37 cellular contexts compared by ENCODE assay signal in genomic region chrX:35798042-35798441, GRCh38. TPM values are rescaled to one million over a fixed set of nuclear protein-coding genes. Genes with fewer than 3 reads are reported as not detected.
"Had no signal": no experiment of that assay in that cellular context is flagged by ENCODE, and none has a peak within 500 bp of the region (broad histone marks: within the 10 kb centered on the region; RNA-seq: fewer than 3 reads in every experiment).

Gene MAGEB16 (plus strand): TSS chrX:35798342. CDS start chrX:35802197, 3,855 bp downstream.

- H3K27ac ChIP-seq: adrenal gland, body of pancreas, brain microvascular endothelial cell, breast epithelium, VCaP had no signal

- H3K4me3 ChIP-seq: adrenal gland, body of pancreas, breast epithelium had no signal

- H3K4me1 ChIP-seq: adrenal gland, body of pancreas, breast epithelium had no signal

- FAIRE-seq: TTC549 had no signal

- ATAC-seq: activated CD8-positive, alpha-beta T cell treated with anti-CD3 and anti-CD28 coated beads for 36 hours; activated naive CD4-positive, alpha-beta T cell treated with anti-CD3 and anti-CD28 coated beads, Interleukin-2, amount 50 U/mL, for 72 hours; activated T-cell treated with anti-CD3 and anti-CD28 coated beads, Interleukin-2, amount 50 U/mL, for 4 hours; activated T-cell treated with anti-CD3 and anti-CD28 coated beads, Interleukin-2, amount 50 U/mL, for 72 hours; activated T-helper 17 cell treated with anti-CD3 and anti-CD28 coated beads, Interleukin-2, amount 50 U/mL, for 72 hours; body of pancreas had no signal

- DNase-seq: activated B cell treated with CpG ODN at 0.5 μM for 24 hours; activated CD4-positive, alpha-beta memory T cell treated with anti-CD3 and anti-CD28 coated beads for 36 hours; activated CD4-positive, alpha-beta T cell treated with anti-CD3 and anti-CD28 coated beads for 4 hours; activated CD4-positive, alpha-beta T cell treated with anti-CD3 and anti-CD28 coated beads, Interleukin-2, amount 10 ng/mL, durations not matched to agents 24 days and 14 days; activated CD4-positive, alpha-beta T cell treated with anti-CD3 and anti-CD28 coated beads, Interleukin-2, amount 50 U/mL, for 1 hour; activated CD4-positive, alpha-beta T cell treated with anti-CD3 and anti-CD28 coated beads, Interleukin-2, amount 50 U/mL, for 4 hours; activated CD4-positive, CD25-positive, alpha-beta regulatory T cell treated with anti-CD3 and anti-CD28 coated beads, Interleukin-2, amount 50 U/mL, for 72 hours; activated CD8-positive, alpha-beta memory T cell treated with anti-CD3 and anti-CD28 coated beads, Interleukin-2, amount 50 U/mL, for 4 hours; activated CD8-positive, alpha-beta T cell treated with anti-CD3 and anti-CD28 coated beads for 36 hours; activated effector memory CD4-positive, alpha-beta T cell treated with anti-CD3 and anti-CD28 coated beads, Interleukin-2, amount 50 U/mL, for 16 hours; activated gamma-delta T cell treated with Interleukin-2 at 50 U/mL for 16 hours; activated naive CD4-positive, alpha-beta T cell; activated naive CD4-positive, alpha-beta T cell treated with anti-CD3 and anti-CD28 coated beads for 36 hours; activated naive CD4-positive, alpha-beta T cell treated with anti-CD3 and anti-CD28 coated beads, Interleukin-2, amount 50 U/mL, for 16 hours; activated naive CD8-positive, alpha-beta T cell treated with anti-CD3 and anti-CD28 coated beads for 36 hours; activated T-cell treated with anti-CD3 and anti-CD28 coated beads for 4 hours; activated T-cell treated with anti-CD3 and anti-CD28 coated beads, Interleukin-2, amount 50 U/mL, for 1 hour; activated T-cell treated with anti-CD3 and anti-CD28 coated beads, Interleukin-2, amount 50 U/mL, for 4 hours; activated T-cell treated with anti-CD3 and anti-CD28 coated beads, Interleukin-2, amount 50 U/mL, for 72 hours; adrenal gland; amniotic stem cell; aorta; body of pancreas; brain microvascular endothelial cell; central memory CD4-positive, alpha-beta T cell; T-helper 2 cell; T-helper 9 cell had no signal

- H3K36me3 ChIP-seq: adrenal gland, brain microvascular endothelial cell, breast epithelium had no signal

- H3K9me3 ChIP-seq: adrenal gland, body of pancreas, breast epithelium had no signal

- H3K27me3 ChIP-seq: adrenal gland, body of pancreas, brain microvascular endothelial cell had no signal

RNA-seq across cellular contexts. Expression of gene MAGEB16, which starts in this region (rescaled TPM):
- total RNA-seq: activated B cell treated with CpG ODN at 0.5 μM for 24 hours; activated CD4-positive, alpha-beta memory T cell treated with anti-CD3 and anti-CD28 coated beads for 36 hours; activated CD4-positive, alpha-beta T cell treated with anti-CD3 and anti-CD28 coated beads, Interleukin-2, amount 10 ng/mL, durations not matched to agents 24 days and 14 days; activated CD8-positive, alpha-beta memory T cell treated with anti-CD3 and anti-CD28 coated beads for 36 hours; activated CD8-positive, alpha-beta T cell treated with anti-CD3 and anti-CD28 coated beads for 36 hours; activated naive CD4-positive, alpha-beta T cell treated with anti-CD3 and anti-CD28 coated beads for 36 hours; activated naive CD4-positive, alpha-beta T cell treated with anti-CD3 and anti-CD28 coated beads, Interleukin-2, amount 50 U/mL, for 72 hours; activated naive CD8-positive, alpha-beta T cell treated with anti-CD3 and anti-CD28 coated beads for 36 hours; activated T-cell treated with anti-CD3 and anti-CD28 coated beads, Interleukin-2, amount 50 U/mL, for 4 hours; activated T-cell treated with anti-CD3 and anti-CD28 coated beads, Interleukin-2, amount 50 U/mL, for 72 hours; activated T-helper 1 cell treated with anti-CD3 and anti-CD28 coated beads, Interleukin-12 subunit alpha, Interleukin-12 subunit beta, Interleukin-2, Interleukin-4 antibody, amounts not matched to agents 30 ng/mL and 10 ng/mL and 1 ng/mL, durations not matched to agents 14 hours and 24 hours and 36 hours; activated T-helper 17 cell treated with anti-CD3 and anti-CD28 coated beads, Interleukin-2, amount 50 U/mL, for 72 hours; adrenal gland; aorta; astrocyte; body of pancreas; breast epithelium; cardiac septum; cerebellum had no signal
- polyA plus RNA-seq: adrenal gland, aorta had no signal
